26 cellular contexts compared by ENCODE assay signal in the genomic region with DNA sequence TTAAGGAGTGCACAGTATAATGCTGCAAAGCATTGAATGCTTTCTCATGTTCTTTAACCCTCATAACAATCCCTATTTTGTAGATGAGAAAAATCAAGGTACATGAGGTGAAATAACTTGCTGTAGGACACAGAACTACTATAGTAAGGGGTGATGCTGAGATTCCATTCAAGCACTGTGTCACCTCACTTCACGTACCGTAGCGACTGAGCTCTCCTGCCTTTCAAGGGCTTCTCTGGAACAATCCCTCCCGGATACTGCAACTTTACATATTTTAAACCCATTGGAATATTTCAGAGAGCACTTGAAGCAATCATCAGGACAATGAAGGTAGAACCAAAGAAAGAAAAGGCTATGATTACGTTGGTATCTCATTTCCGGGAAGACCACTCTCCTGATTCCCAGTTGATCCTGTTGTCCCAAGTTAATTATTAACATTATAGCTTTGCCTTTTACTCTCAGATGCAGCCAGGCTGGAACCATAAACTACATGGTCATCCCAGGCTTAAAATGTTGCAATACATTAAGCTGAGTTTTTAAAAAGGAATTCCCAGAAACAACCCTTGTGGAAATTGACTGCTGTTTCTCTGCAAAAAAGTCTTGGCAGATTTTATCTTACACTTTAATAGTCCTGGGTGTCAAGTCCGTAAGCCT.
"Had no signal": no experiment of that assay in that cellular context is flagged by ENCODE, and none has a peak within 500 bp of the region (broad histone marks: within the 10 kb centered on the region; RNA-seq: fewer than 3 reads in every experiment).

No MANE protein-coding gene starts in this region.

- DNase-seq: activated CD4-positive, alpha-beta memory T cell treated with anti-CD3 and anti-CD28 coated beads, Interleukin-2, amount 10 ng/mL, durations not matched to agents 7 days and 5 days; activated CD4-positive, alpha-beta T cell treated with anti-CD3 and anti-CD28 coated beads for 48 hours; activated CD8-positive, alpha-beta memory T cell treated with anti-CD3 and anti-CD28 coated beads, Interleukin-2, amount 10 ng/mL, durations not matched to agents 7 days and 5 days; activated naive CD4-positive, alpha-beta T cell; activated naive CD8-positive, alpha-beta T cell treated with anti-CD3 and anti-CD28 coated beads for 36 hours; activated T-cell treated with anti-CD3 and anti-CD28 coated beads, Interleukin-2, amount 50 U/mL, for 1 hour; amniotic stem cell; dorsolateral prefrontal cortex; endodermal cell; foreskin fibroblast; hippocampal formation; kidney glomerular epithelial cell; mesendoderm; naive thymus-derived CD8-positive, alpha-beta T cell; ovary; stimulated activated CD4-positive, alpha-beta T cell treated with anti-CD3 and anti-CD28 coated beads, Interleukin-4, amount 100 ng/mL, for 1 hour; stomach; T-cell; upper lobe of right lung had no signal

- H3K36me3 ChIP-seq: cardiac muscle cell, ovary, stomach, upper lobe of right lung had no signal

- H3K9me3 ChIP-seq: ovary, stomach, upper lobe of right lung had no signal

- H3K27me3 ChIP-seq: ovary had no signal

- H3K4me1 ChIP-seq: stomach, upper lobe of right lung had no signal

- ATAC-seq: activated CD8-positive, alpha-beta memory T cell treated with anti-CD3 and anti-CD28 coated beads, Interleukin-2, amount 10 ng/mL, durations not matched to agents 7 days and 5 days; activated T-helper 17 cell treated with anti-CD3 and anti-CD28 coated beads, Interleukin-2, amount 50 U/mL, for 72 hours; naive thymus-derived CD8-positive, alpha-beta T cell; sciatic nerve; stimulated activated effector memory CD8-positive, alpha-beta T cell treated with anti-CD3 and anti-CD28 coated beads, Interleukin-12 subunit alpha, Interleukin-12 subunit beta, amount 100 ng/mL, for 72 hours; T-cell; upper lobe of right lung; WTC11 had no signal

- H3K27ac ChIP-seq: cardiac muscle cell, dorsolateral prefrontal cortex, epithelial cell of prostate, ovary, stomach, upper lobe of right lung had no signal

- H3K4me3 ChIP-seq: cardiac muscle cell, dorsolateral prefrontal cortex, ovary, smooth muscle cell, stomach, upper lobe of right lung had no signal
